Comparison of ENCODE assay signal across 8 cellular contexts in genomic region chr11:67317365-67318238, GRCh38. TPM values are rescaled to one million over a fixed set of nuclear protein-coding genes. Genes with fewer than 3 reads are reported as not detected.
A peak's percentile ranks its signal among the peaks of the same experiment; 100 is the strongest.
DNase-seq lines count a peak whose midpoint lies in the region; TF ChIP-seq lines count a peak whose summit lies in the region.

No MANE protein-coding gene starts in this region.

- H2AFZ ChIP-seq in H9 (ENCODE audit: low read length), result no peak overlapping the region

- H3K4me1 Mint-ChIP-seq in H9 (peaks cover 4 to 6% of the 10 kb centered on the region in 2 experiments), neural crest cell (peaks cover 34% of the 10 kb centered on the region)

- peak overlapping the region; percentile 88 to 92 for H3K4me3 ChIP-seq in foreskin fibroblast (ENCODE audit: low read depth in 1 of 2, low read length in 2 of 2)
- peak overlapping the region; percentile 83 to 97 (median 91) for H3K4me3 ChIP-seq in stomach

- no peaks in the 10 kb centered on the region; a peak in 1 of 7 replicates for H3K36me3 Mint-ChIP-seq in H9 (ENCODE audit: insufficient read depth in 1 of 3, low read depth in 3 of 3)
- H3K36me3 Mint-ChIP-seq in neural crest cell (ENCODE audit: low read depth), result no peaks in the 10 kb centered on the region

- TF ChIP-seq CTCF in H9 (conservative IDR thresholded peaks at IDR 0.05), result peak; percentile 95
- TF ChIP-seq CTCF in foreskin fibroblast (IDR thresholded peaks at IDR 0.05; ENCODE audit: low read depth, low read length), result peak; percentile 86
- peak; percentile 93 for TF ChIP-seq CTCF in neural crest cell (conservative IDR thresholded peaks at IDR 0.05)
- peak in 6 of 7 experiments; percentile 73 to 100 (median 94) for TF ChIP-seq CTCF in stomach (IDR thresholded peaks at IDR 0.05)

- H3K9me3 Mint-ChIP-seq in H9, result no peaks in the 10 kb centered on the region; a peak in 1 of 5 replicates
- H3K9me3 Mint-ChIP-seq in neural crest cell, result no peaks in the 10 kb centered on the region

- H4K5ac ChIP-seq in H9 (ENCODE audit: insufficient read length, low read depth, low read length), result no peak overlapping the region

- H3K27me3 Mint-ChIP-seq in H9 (ENCODE audit: low read depth) (peaks cover 43% of the 10 kb centered on the region), neural crest cell (ENCODE audit: low read depth) (peaks cover 2% of the 10 kb centered on the region)

- H3K23ac ChIP-seq in H9 (ENCODE audit: insufficient read length, low read depth, low read length), result no peak overlapping the region

- TF ChIP-seq EP300 in stomach (IDR thresholded peaks at IDR 0.05), result no peak

- TF ChIP-seq POLR2A in Raji (IDR thresholded peaks at IDR 0.05; ENCODE audit: insufficient read depth, low read depth, low read length), result peak; percentile 84
- no peak for TF ChIP-seq POLR2A in stomach (IDR thresholded peaks at IDR 0.05)

- no peak overlapping the region for H3K56ac ChIP-seq in H9 (ENCODE audit: insufficient read length, low read depth, low read length)

- H3K9me3 ChIP-seq in H9 (ENCODE audit: control insufficient read depth, low read depth, low read length) (no peaks in the 10 kb centered on the region), stomach (no peaks in the 10 kb centered on the region)

- peak overlapping the region; percentile 41 for H3K18ac ChIP-seq in H9 (ENCODE audit: insufficient read length, low read depth, low read length)

- H2BK15ac ChIP-seq in H9 (ENCODE audit: low read depth, low read length), result no peak overlapping the region

- no peaks in the 10 kb centered on the region for H3K79me1 ChIP-seq in H9 (ENCODE audit: insufficient read depth, low read depth, low read length, poor library complexity, severe bottlenecking)

- H3K79me2 ChIP-seq in H9 (ENCODE audit: insufficient read depth, low read length), result no peaks in the 10 kb centered on the region

- H2BK20ac ChIP-seq in H9 (ENCODE audit: low read depth, low read length, poor library complexity, severe bottlenecking), result no peak overlapping the region

- H3K4me3 Mint-ChIP-seq in H9 (peak overlapping the region; percentile 85 to 97), neural crest cell (peak overlapping the region; percentile 92)

- peaks cover 14% of the 10 kb centered on the region for H3K23me2 ChIP-seq in H9 (ENCODE audit: insufficient read length, low read depth, low read length, poor library complexity, severe bottlenecking)

- peak overlapping the region; percentile 68; the same call in 1 of the 2 replicates for H3K14ac ChIP-seq in H9 (ENCODE audit: insufficient read depth, low read length)

- no CpG with 5 or more reads among the region's 83 CpGs for WGBS in H9 (ENCODE audit: extremely low coverage, insufficient read length, low lambda C conversion rate)
- 0 to 1% (median 0%) methylated on average over 47 to 83 of the region's 83 CpGs for WGBS in stomach, 5 donors

- H4K8ac ChIP-seq in H9 (replicated peaks; ENCODE audit: insufficient read length, low read depth, low read length), result no peak overlapping the region

- H2BK5ac ChIP-seq in H9 (ENCODE audit: insufficient read length, low read length), result no peak overlapping the region

- intact Hi-C loops in stomach (cut with DNase I; ENCODE audit: low total_unique reads), result no loop called here

- H3K27me3 ChIP-seq in H9 (ENCODE audit: insufficient read depth, low read length) (peaks cover 11% of the 10 kb centered on the region), stomach (no peaks in the 10 kb centered on the region)

- H2BK120ac ChIP-seq in H9 (ENCODE audit: low read depth, low read length, poor library complexity, severe bottlenecking), result no peak overlapping the region

- peak overlapping the region; percentile 92 to 96 (median 96); a peak in 5 of 7 replicates for H3K27ac Mint-ChIP-seq in H9
- H3K27ac Mint-ChIP-seq in neural crest cell (ENCODE audit: unreplicated experiment), result peak overlapping the region; percentile 98

- H4K20me1 ChIP-seq in H9 (ENCODE audit: control insufficient read depth, insufficient read depth, insufficient read length), result peaks cover 3% of the 10 kb centered on the region

- H3T11ph ChIP-seq in H9 (ENCODE audit: low read length), result no peak overlapping the region

- no peak overlapping the region for H3K4ac ChIP-seq in H9 (ENCODE audit: low read depth, low read length)

- peak overlapping the region; percentile 34 for H3K9ac ChIP-seq in H9 (ENCODE audit: extremely low read depth, insufficient read length, low read length)

- no peak overlapping the region for H2BK12ac ChIP-seq in H9 (ENCODE audit: insufficient read length, low read depth, low read length)

- H3K4me2 ChIP-seq in H9 (ENCODE audit: insufficient read depth, insufficient read length, low read length), result peak overlapping the region; percentile 92

- peak; percentile 92 for DNase-seq in GDM1 (lab: John Stamatoyannopoulos, UW)
- DNase-seq in H9, result peak; percentile 97
- DNase-seq in M059J (ENCODE audit: low read depth), result peak; percentile 96
- peak; percentile 94 for DNase-seq in activated gamma-delta T cell (lab: John Stamatoyannopoulos, UW)
- DNase-seq in foreskin fibroblast, result peak; percentile 82 to 97
- peak; percentile 100 for DNase-seq in neural crest cell (ENCODE audit: low read depth, low spot score)
- peak; percentile 98 for DNase-seq in stomach

- H3K4me1 ChIP-seq in H9 (ENCODE audit: insufficient read depth, low read length) (no peaks in the 10 kb centered on the region), stomach (peaks cover 17 to 52% (median 41%) of the 10 kb centered on the region in 4 donors)

- H4K91ac ChIP-seq in H9 (ENCODE audit: insufficient read length, low read depth, low read length), result no peak overlapping the region

- H3K27ac ChIP-seq in H9 (ENCODE audit: insufficient read length, low read depth, low read length), result no peak overlapping the region
- H3K27ac ChIP-seq in stomach, result peak overlapping the region; percentile 90 to 99 (median 92)

- H3K36me3 ChIP-seq in stomach, result peaks cover 0 to 10% (median 0%) of the 10 kb centered on the region in 4 donors

- no peak overlapping the region for H2AK5ac ChIP-seq in H9 (ENCODE audit: insufficient read length, low read length)

RNA-seq across cellular contexts. Expression of gene SSH3, which starts 14.3 kb away (rescaled TPM):
- 42.2 and 44.2 TPM in 2 replicates for total RNA-seq in H9 (2021)
- total RNA-seq in M059J (2014; rRNA removed; shearing (Covaris generic)), result 17.5 and 18.4 TPM in 2 replicates
- 3.0 and 3.3 TPM in 2 replicates for total RNA-seq in neural crest cell
- 100 to 1,000 TPM in 3 of 5 donors, 10 to 100 TPM in 2; 23.5 to 217 (median 103) TPM for total RNA-seq in stomach
- polyA plus RNA-seq in stomach, result 10 to 100 TPM; 18.8 to 34.3 (median 22.6) TPM

RNA-seq across cellular contexts. Expression of gene ANKRD13D, which starts 28.5 kb away (rescaled TPM):
- total RNA-seq in H9 (2021) (40.9 and 42.1 TPM in 2 replicates), neural crest cell (58.9 and 71.8 TPM in 2 replicates), stomach (10 to 100 TPM; 24.6 to 96.4 (median 42.6) TPM)
- 9.8 and 14.9 TPM in 2 replicates for total RNA-seq in M059J (2014; rRNA removed; shearing (Covaris generic))
- 10 to 100 TPM; 18.5 to 61.3 (median 30.9) TPM for polyA plus RNA-seq in stomach

RNA-seq across cellular contexts. Expression of gene POLD4, which starts 35.7 kb away (rescaled TPM):
- 19.5 and 22.3 TPM in 2 replicates for total RNA-seq in H9 (2021)
- 127 and 137 TPM in 2 replicates for total RNA-seq in M059J (2014; rRNA removed; shearing (Covaris generic))
- total RNA-seq in neural crest cell, result 3.7 and 7.1 TPM in 2 replicates
- total RNA-seq in stomach, result 100 to 1,000 TPM in 1 of 5 donors, 10 to 100 TPM in 4; 13.8 to 117 (median 54.8) TPM
- polyA plus RNA-seq in stomach, result 100 to 1,000 TPM; 129 to 316 (median 153) TPM

RNA-seq across cellular contexts. Expression of gene GRK2, which starts 51.3 kb away (rescaled TPM):
- total RNA-seq in H9 (2021) (55.5 and 56.3 TPM in 2 replicates), neural crest cell (51.3 and 55.1 TPM in 2 replicates), stomach (100 to 1,000 TPM in 4 of 5 donors, 10 to 100 TPM in 1; 53.8 to 266 (median 131) TPM)
- 21.8 and 39.3 TPM in 2 replicates for total RNA-seq in M059J (2014; rRNA removed; shearing (Covaris generic))
- polyA plus RNA-seq in stomach, result 10 to 100 TPM; 44.0 to 59.4 (median 46.5) TPM

RNA-seq across cellular contexts. Expression of gene CLCF1, which starts 55.8 kb away (rescaled TPM):
- total RNA-seq in H9 (2021) (1.6 and 2.1 TPM in 2 replicates), neural crest cell (0.41 and 0.68 TPM in 2 replicates), stomach (10 to 100 TPM in 3 of 5 donors, 1 to 10 TPM in 1, not detected in 1; 2.6 to 69.2 (median 17.8) TPM)
- 16.2 and 22.6 TPM in 2 replicates for total RNA-seq in M059J (2014; rRNA removed; shearing (Covaris generic))
- polyA plus RNA-seq in stomach, result 1 to 10 TPM; 2.7 to 5.4 (median 3.2) TPM
